In the genomic region with DNA sequence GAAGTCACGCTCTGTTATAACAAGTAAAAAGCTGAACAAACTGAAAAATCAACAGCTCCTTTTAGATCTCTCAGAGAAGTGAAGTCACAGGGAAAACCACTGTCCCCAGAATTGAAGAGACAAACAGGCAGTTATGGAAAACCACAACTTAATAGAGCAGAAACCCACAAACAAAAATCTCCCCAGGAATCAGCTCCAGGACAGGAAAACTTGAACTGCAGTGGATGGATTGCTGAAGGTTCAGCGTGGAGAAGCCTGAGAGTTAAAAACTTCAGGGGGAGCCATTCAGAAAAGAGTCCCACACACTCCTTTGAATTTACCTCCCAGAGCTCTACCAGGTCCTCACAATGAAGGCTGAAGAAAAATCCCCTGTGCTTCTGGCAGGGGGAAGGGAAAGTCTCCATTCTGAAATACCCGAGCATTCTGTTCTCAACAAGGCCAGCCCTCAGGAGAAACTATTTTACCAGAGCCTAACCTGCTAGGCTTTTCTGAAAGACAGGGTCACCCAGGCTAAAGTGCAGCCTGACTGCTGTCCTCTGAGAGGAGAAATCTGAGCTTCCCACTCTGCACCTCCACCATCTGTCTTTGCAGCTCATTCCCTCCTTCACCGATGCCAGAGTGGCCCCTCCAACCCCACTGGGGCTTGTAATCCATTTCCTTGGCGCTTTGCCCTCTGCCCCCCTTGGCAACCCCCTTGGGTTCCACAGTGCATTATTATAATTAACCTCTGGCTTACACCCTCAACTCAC, we compare ENCODE assay signal across 15 cellular contexts.
DNase-seq lines count a peak whose midpoint lies in the region; ATAC-seq and TF ChIP-seq lines count a peak whose summit lies in the region.
"Had no signal": no experiment of that assay in that cellular context is flagged by ENCODE, and none has a peak within 500 bp of the region (broad histone marks: within the 10 kb centered on the region; RNA-seq: fewer than 3 reads in every experiment).

No MANE protein-coding gene starts in this region.

- no peaks in the 10 kb centered on the region for H3K27me3 ChIP-seq in cardiac muscle cell
- no peaks in the 10 kb centered on the region for H3K27me3 ChIP-seq in heart left ventricle
- no peaks in the 10 kb centered on the region for H3K27me3 ChIP-seq in tibial nerve
- H3K27me3 ChIP-seq: ascending aorta, pancreas had no signal

- intact Hi-C loops in heart left ventricle (cut with DNase I): no loop called here

- H3K27ac ChIP-seq in cardiac muscle cell (peak overlapping the region; percentile 3), heart left ventricle (no peak overlapping the region), tibial nerve (no peak overlapping the region)
- H3K27ac ChIP-seq: ascending aorta, pancreas had no signal

- TF ChIP-seq EP300 in tibial nerve (IDR thresholded peaks at IDR 0.05): no peak

- ATAC-seq in heart left ventricle: no peak
- ATAC-seq: pancreas, Right ventricle myocardium inferior had no signal

- H3K36me3 ChIP-seq in cardiac muscle cell (no peaks in the 10 kb centered on the region), heart left ventricle (no peaks in the 10 kb centered on the region), tibial nerve (no peaks in the 10 kb centered on the region)
- H3K36me3 ChIP-seq: ascending aorta, pancreas had no signal

- peaks cover 33% of the 10 kb centered on the region for H3K4me1 Mint-ChIP-seq in type B pancreatic cell (ENCODE audit: unreplicated experiment)

- TF ChIP-seq POLR2A in heart left ventricle (IDR thresholded peaks at IDR 0.05) (no peak), tibial nerve (IDR thresholded peaks at IDR 0.05) (no peak)

- H3K9me3 ChIP-seq in cardiac muscle cell (ENCODE audit: low read depth) (no peaks in the 10 kb centered on the region), heart left ventricle (peaks cover 0 to 3% (median 0%) of the 10 kb centered on the region in 12 donors), tibial nerve (no peaks in the 10 kb centered on the region)
- H3K9me3 ChIP-seq: ascending aorta, Caco-2, pancreas had no signal

- DNase-seq in cardiac muscle cell (ENCODE audit: low read depth in 1 of 2, low spot score in 1 of 2) (peak in 1 of 2 donors; percentile 22), heart left ventricle (no peak), NCI-H82 (lab: John Stamatoyannopoulos, UW) (peak; percentile 90), glomerular visceral epithelial cell (ENCODE audit: extremely low spot score) (peak; percentile 52), type B pancreatic cell (ENCODE audit: extremely low spot score, unreplicated experiment) (no peak), tibial nerve (ENCODE audit: low spot score in 2 of 2) (no peak), SKM-1 treated with dmso at 0.1 percent for 144 hours (lab: John Stamatoyannopoulos, UW; ENCODE audit: unreplicated experiment) (no peak), dedifferentiated amniotic fluid mesenchymal stem cell (ENCODE audit: extremely low spot score) (no peak)
- DNase-seq: activated effector memory CD4-positive, alpha-beta T cell treated with anti-CD3 and anti-CD28 coated beads, Interleukin-2, amount 50 U/mL, for 16 hours; Caco-2; pancreas; stimulated activated CD4-positive, alpha-beta T cell treated with anti-CD3 and anti-CD28 coated beads, Interleukin-15, amount 100 ng/mL, for 24 hours had no signal

- peaks cover 4% of the 10 kb centered on the region for H3K9me3 Mint-ChIP-seq in type B pancreatic cell

- H3K4me1 ChIP-seq in cardiac muscle cell (ENCODE audit: low read depth): no peaks in the 10 kb centered on the region
- peaks cover 0 to 7% (median 0%) of the 10 kb centered on the region in 12 donors for H3K4me1 ChIP-seq in heart left ventricle
- H3K4me1 ChIP-seq in tibial nerve: no peaks in the 10 kb centered on the region
- H3K4me1 ChIP-seq: ascending aorta, pancreas had no signal

- peak overlapping the region; percentile 66 for H3K4me3 Mint-ChIP-seq in type B pancreatic cell
- H3K4me3 Mint-ChIP-seq: memory B cell had no signal

- 79 to 89% (median 81%) methylated on average over 5 of the region's 5 CpGs for WGBS in heart left ventricle, 4 donors
- WGBS in tibial nerve, 2 donors: 51 to 63% methylated on average over 5 of the region's 5 CpGs

- H3K36me3 Mint-ChIP-seq in type B pancreatic cell: no peaks in the 10 kb centered on the region

- TF ChIP-seq CTCF in cardiac muscle cell (IDR thresholded peaks at IDR 0.05; ENCODE audit: low read depth, low read length) (no peak), heart left ventricle (IDR thresholded peaks at IDR 0.05) (no peak), type B pancreatic cell (conservative IDR thresholded peaks at IDR 0.05) (no peak), tibial nerve (IDR thresholded peaks at IDR 0.05) (no peak)

- H3K4me3 ChIP-seq in cardiac muscle cell (no peak overlapping the region), heart left ventricle (no peak overlapping the region), tibial nerve (no peak overlapping the region)
- H3K4me3 ChIP-seq: ascending aorta, pancreas had no signal

- no peaks in the 10 kb centered on the region for H3K27me3 Mint-ChIP-seq in type B pancreatic cell

- peak overlapping the region; percentile 83 for H3K27ac Mint-ChIP-seq in type B pancreatic cell
- H3K27ac Mint-ChIP-seq: memory B cell had no signal

Comparison
In these comparisons a context has a peak if more than half of its experiments do, and no peak if none do; other contexts are left out.
1. DNase-seq: peak in NCI-H82 (single experiment) and glomerular visceral epithelial cell (single experiment); none in heart left ventricle (0 of 5), type B pancreatic cell (single experiment), tibial nerve (0 of 2), SKM-1 treated with dmso at 0.1 percent for 144 hours (single experiment) and dedifferentiated amniotic fluid mesenchymal stem cell (single experiment).